In the genomic region with DNA sequence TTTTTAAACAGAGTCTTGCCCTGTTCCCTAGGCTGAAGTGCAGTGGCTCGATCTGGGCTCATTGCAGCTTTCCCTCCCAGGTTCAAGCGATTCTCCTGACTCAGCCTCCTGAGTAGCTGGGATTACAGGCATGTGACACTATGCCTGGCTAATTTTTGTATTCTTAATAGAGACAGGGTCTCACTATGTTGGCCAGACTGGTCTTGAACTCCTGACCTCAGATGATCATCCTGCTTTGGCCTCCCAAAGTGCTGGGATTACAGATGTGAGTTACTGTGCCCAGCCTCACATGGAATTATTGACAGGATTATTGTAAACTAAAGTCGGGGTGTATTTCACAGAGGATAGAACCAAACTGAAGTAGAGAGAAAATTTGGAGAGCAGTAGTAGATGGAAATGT, we compare ENCODE assay signal across 9 cellular contexts. TPM values are rescaled to one million over a fixed set of nuclear protein-coding genes. Genes with fewer than 3 reads are reported as not detected.
DNase-seq lines count a peak whose midpoint lies in the region; ATAC-seq, FAIRE-seq and TF ChIP-seq lines count a peak whose summit lies in the region.
"Not testable (repeated sequence)": the region's sequence is repeated elsewhere in the genome, so short reads cannot be mapped to it uniquely, and the experiment has no call there.
"Had no signal": no experiment of that assay in that cellular context is flagged by ENCODE, and none has a peak within 500 bp of the region (broad histone marks: within the 10 kb centered on the region; RNA-seq: fewer than 3 reads in every experiment).

No MANE protein-coding gene starts in this region.

- not testable (repeated sequence) for TF ChIP-seq CTCF in 22Rv1 (IDR thresholded peaks at IDR 0.05); CD8-positive, alpha-beta T cell (IDR thresholded peaks at IDR 0.05); PC-9 (conservative IDR thresholded peaks at IDR 0.05); HepG2 (CRISPR knock-in tag; IDR thresholded peaks at IDR 0.05); nephron (IDR thresholded peaks at IDR 0.05; ENCODE audit: unreplicated experiment in 3 of 3)

- H4K20me1 ChIP-seq in PC-9 (ENCODE audit: insufficient read depth); HepG2 (ENCODE audit: insufficient read depth, low read length): not testable (repeated sequence)

- TF ChIP-seq RAD21 in HepG2 (CRISPR knock-in tag; IDR thresholded peaks at IDR 0.05): not testable (repeated sequence)

- peaks cover 40% of the 10 kb centered on the region for H3K4me1 Mint-ChIP-seq in CD8-positive, alpha-beta T cell (ENCODE audit: low read depth)
- H3K4me1 Mint-ChIP-seq in activated naive CD8-positive, alpha-beta T cell treated with anti-CD3 and anti-CD28 coated beads for 36 hours: peaks cover 42% of the 10 kb centered on the region
- H3K4me1 Mint-ChIP-seq in nephron: peaks cover 55% of the 10 kb centered on the region

- H3K9me2 ChIP-seq in PC-9 (ENCODE audit: insufficient read depth): not testable (repeated sequence)

- H3K9me3 ChIP-seq in CD8-positive, alpha-beta T cell (ENCODE audit: low read length); PC-9 (ENCODE audit: insufficient read depth, low read depth); HepG2 (ENCODE audit: low read length): not testable (repeated sequence)

- peak; percentile 30 for FAIRE-seq in HepG2 (lab: Jason Lieb, UNC)

- not testable (repeated sequence) for DNase-seq in CD8-positive, alpha-beta T cell; PC-9; activated naive CD8-positive, alpha-beta T cell treated with anti-CD3 and anti-CD28 coated beads for 36 hours; HepG2 (ENCODE audit: low spot score)

- peaks cover 74% of the 10 kb centered on the region for H3F3A ChIP-seq in PC-9 (ENCODE audit: insufficient read depth, low read depth)

- H3K36me3 Mint-ChIP-seq in CD8-positive, alpha-beta T cell: peaks cover 30% of the 10 kb centered on the region
- H3K36me3 Mint-ChIP-seq in activated naive CD8-positive, alpha-beta T cell treated with anti-CD3 and anti-CD28 coated beads for 36 hours: peaks cover 42% of the 10 kb centered on the region
- peaks cover 30% of the 10 kb centered on the region for H3K36me3 Mint-ChIP-seq in nephron (ENCODE audit: low read depth)

- H3K27me3 ChIP-seq in CD8-positive, alpha-beta T cell (ENCODE audit: insufficient read depth, low read length); PC-9 (ENCODE audit: insufficient read depth, low read depth); HepG2 (ENCODE audit: control insufficient read depth in 1 of 2, insufficient read depth in 2 of 2, low read length in 2 of 2): not testable (repeated sequence)

- not testable (repeated sequence) for H3K4me3 ChIP-seq in CD8-positive, alpha-beta T cell (ENCODE audit: low read depth, low read length); PC-9; HepG2 (replicated peaks in 1 of 3; ENCODE audit: insufficient read depth in 1 of 3, low read depth in 2 of 3, low read length in 3 of 3)

- POLR2A ChIA-PET in CD8-positive, alpha-beta T cell (lab: Charles Lee); PC-9 (lab: Charles Lee; ENCODE audit: unreplicated experiment): not testable (repeated sequence)
- POLR2A ChIA-PET in HepG2 (lab: Yijun Ruan, JAX): interaction anchor here (1.3 to 1.4 kb wide), 2 partner anchors 31 to 56 kb away, joined by 3 read pairs; no protein-coding TSS in a partner anchor

- CTCF ChIA-PET in CD8-positive, alpha-beta T cell (lab: Charles Lee); PC-9 (lab: Charles Lee); HepG2 (lab: Yijun Ruan, JAX; ENCODE audit: low intra/inter-chr PET ratio, low total read pairs): not testable (repeated sequence)

- intact Hi-C loops in CD8-positive, alpha-beta T cell (cut with DNase I, micrococcal nuclease): not testable (repeated sequence)
- intact Hi-C loops in PC-9 (cut with micrococcal nuclease; ENCODE audit: unreplicated experiment): loop anchor here (5.0 kb wide), 1 partner anchor 53 kb away; a partner anchor contains a TSS
- intact Hi-C loops in HepG2 (cut with micrococcal nuclease; ENCODE audit: unreplicated experiment): loop anchor here (5.0 kb wide), 1 partner anchor 37 kb away; a partner anchor contains a TSS

- H3K4me2 ChIP-seq in PC-9: peak overlapping the region; percentile 71; the same call in 1 of the 2 replicates
- not testable (repeated sequence) for H3K4me2 ChIP-seq in HepG2 (ENCODE audit: low read depth, low read length)

- H3K4me3 Mint-ChIP-seq in CD8-positive, alpha-beta T cell; activated naive CD8-positive, alpha-beta T cell treated with anti-CD3 and anti-CD28 coated beads for 36 hours; nephron: not testable (repeated sequence)

- not testable (repeated sequence) for H2AFZ ChIP-seq in PC-9; HepG2 (ENCODE audit: low read length)

- H3K4me1 ChIP-seq in CD8-positive, alpha-beta T cell (ENCODE audit: insufficient read depth, low read length): peaks cover 12% of the 10 kb centered on the region
- H3K4me1 ChIP-seq in PC-9 (replicated peaks; ENCODE audit: insufficient read depth): peaks cover 72% of the 10 kb centered on the region
- peaks cover 74% of the 10 kb centered on the region for H3K4me1 ChIP-seq in HepG2 (ENCODE audit: insufficient read depth, low read length)

- 89% methylated on average over 3 of the region's 3 CpGs for WGBS in HepG2 (ENCODE audit: low lambda C conversion rate)

- not testable (repeated sequence) for H3K9me3 Mint-ChIP-seq in CD8-positive, alpha-beta T cell; activated naive CD8-positive, alpha-beta T cell treated with anti-CD3 and anti-CD28 coated beads for 36 hours; nephron

- 0 out of 4 replicates have a peak, but pooled peaks of 1 of the 2 experiments have one; percentile 18 for TF ChIP-seq POLR2A in HepG2 (IDR thresholded peaks at IDR 0.05; ENCODE audit: insufficient read depth in 1 of 2, low read depth in 2 of 2, low read length in 2 of 2)

- not testable (repeated sequence) for TF ChIP-seq EP300 in HepG2 (IDR thresholded peaks at IDR 0.05; ENCODE audit: low read depth in 2 of 2, low read length in 2 of 2); HepG2 (CRISPR knock-in tag; IDR thresholded peaks at IDR 0.05; ENCODE audit: borderline replicate concordance)

- H3K27ac ChIP-seq in 22Rv1: peak overlapping the region; percentile 100; the same call in 1 of the 2 replicates
- H3K27ac ChIP-seq in CD8-positive, alpha-beta T cell (ENCODE audit: low read depth, low read length): not testable (repeated sequence)
- H3K27ac ChIP-seq in PC-9: peak overlapping the region; percentile 73; the same call in 1 of the 2 replicates
- H3K27ac ChIP-seq in HepG2 (ENCODE audit: extremely low read length, insufficient read depth, low read length): peak overlapping the region; percentile 100

- peaks cover 11% of the 10 kb centered on the region for H3K36me3 ChIP-seq in CD8-positive, alpha-beta T cell (ENCODE audit: insufficient read depth, low read length)
- peaks cover 16% of the 10 kb centered on the region for H3K36me3 ChIP-seq in PC-9 (ENCODE audit: low read depth)
- H3K36me3 ChIP-seq in HepG2 (replicated peaks in 1 of 2; ENCODE audit: control insufficient read depth in 1 of 2, insufficient read depth in 2 of 2, low read length in 2 of 2): not testable (repeated sequence)

- peak overlapping the region; percentile 15 for H3K27ac Mint-ChIP-seq in CD8-positive, alpha-beta T cell
- H3K27ac Mint-ChIP-seq in activated naive CD8-positive, alpha-beta T cell treated with anti-CD3 and anti-CD28 coated beads for 36 hours: peak overlapping the region; percentile 63
- peak overlapping the region in 2 of 3 experiments; percentile 31 to 73 for H3K27ac Mint-ChIP-seq in nephron

- not testable (repeated sequence) for BruUV-seq in PC-9 (replicated peaks; lab: Mats Ljungman, UMichigan); HepG2 (replicated peaks; lab: Mats Ljungman, UMichigan)

- in situ Hi-C loops in HepG2 (cut with HindIII; ENCODE audit: extremely low pct_ligation_motif_present, low pct_unique_long_range_greater_than_20kb): loop anchor here (5.0 kb wide), 1 partner anchor 33 kb away; no protein-coding TSS in a partner anchor

- ATAC-seq in CD8-positive, alpha-beta T cell; HepG2: not testable (repeated sequence)

- not testable (repeated sequence) for H3K9ac ChIP-seq in HepG2 (ENCODE audit: insufficient read depth, low read depth, low read length)

- H3K27me3 Mint-ChIP-seq in CD8-positive, alpha-beta T cell (ENCODE audit: low read depth); activated naive CD8-positive, alpha-beta T cell treated with anti-CD3 and anti-CD28 coated beads for 36 hours; nephron (ENCODE audit: low read depth): not testable (repeated sequence)

- H3K79me2 ChIP-seq in PC-9 (ENCODE audit: low read depth) (peaks cover 47% of the 10 kb centered on the region), HepG2 (ENCODE audit: insufficient read depth, low read length) (peaks cover 23% of the 10 kb centered on the region)

RNA-seq across cellular contexts. Expression of a gene that starts 5.3 kb away (rescaled TPM):
- 10 to 100 TPM; 13.4 to 14.5 TPM for total RNA-seq in CD8-positive, alpha-beta T cell
- 46.7 and 52.4 TPM in 2 replicates for total RNA-seq in PC-9 (2021)
- total RNA-seq in activated naive CD8-positive, alpha-beta T cell treated with anti-CD3 and anti-CD28 coated beads for 36 hours: 10 to 100 TPM; 49.0 to 49.2 TPM
- total RNA-seq in HepG2 (2016; rRNA removed; fragmentation: Illumina TruSeq; extraction: Trizol): 40.9 and 50.9 TPM in 2 replicates
- 30.5 and 31.6 TPM in 2 replicates for total RNA-seq in HepG2 (2016; cell fraction: cytosol; rRNA removed; fragmentation: Illumina TruSeq; extraction: Trizol; ENCODE audit: low read depth)
- total RNA-seq in HepG2 (2016; cell fraction: insoluble cytoplasmic fraction; rRNA removed; fragmentation: Illumina TruSeq; extraction: Trizol): 39.2 and 48.3 TPM in 2 replicates
- 58.9 and 62.5 TPM in 2 replicates for total RNA-seq in HepG2 (2016; cell fraction: membrane; rRNA removed; fragmentation: Illumina TruSeq; extraction: Trizol)
- total RNA-seq in HepG2 (2016; cell fraction: nucleus; rRNA removed; fragmentation: Illumina TruSeq; extraction: Trizol): 26.1 and 35.8 TPM in 2 replicates
- polyA plus RNA-seq in HepG2 (2011; rRNA removed): 49.9 and 59.1 TPM in 2 replicates
- polyA plus RNA-seq in HepG2 (2011; cell fraction: cytosol; rRNA removed): 62.8 and 77.2 TPM in 2 replicates
- 15.6 and 21.2 TPM in 2 replicates for polyA plus RNA-seq in HepG2 (2011; cell fraction: nucleus; rRNA removed)
- polyA plus RNA-seq in HepG2 (2012): 51.5 and 51.6 TPM in 2 replicates
- 34.8 and 36.6 TPM in 2 replicates for polyA plus RNA-seq in HepG2 (2016; cell fraction: cytosol; fragmentation: Illumina TruSeq; extraction: Trizol; ENCODE audit: low read depth)
- 49.7 and 50.5 TPM in 2 replicates for polyA plus RNA-seq in HepG2 (2016; cell fraction: insoluble cytoplasmic fraction; fragmentation: Illumina TruSeq; extraction: Trizol; ENCODE audit: low read depth)
- polyA plus RNA-seq in HepG2 (2016; cell fraction: membrane; fragmentation: Illumina TruSeq; extraction: Trizol; ENCODE audit: low read depth): 63.1 and 68.7 TPM in 2 replicates
- 55.7 and 65.1 TPM in 2 replicates for polyA plus RNA-seq in HepG2 (2016; cell fraction: nucleus; fragmentation: Illumina TruSeq; extraction: Trizol; ENCODE audit: insufficient read depth, low read depth)
- polyA minus RNA-seq in HepG2 (2011; rRNA and poly(A)+ RNA removed; ENCODE audit: low replicate concordance): 106 and 114 TPM in 2 replicates
- 28.1 and 40.9 TPM in 2 replicates for polyA minus RNA-seq in HepG2 (2011; cell fraction: cytosol; rRNA and poly(A)+ RNA removed)
- 16.2 and 24.0 TPM in 2 replicates for polyA minus RNA-seq in HepG2 (2011; cell fraction: nucleus; rRNA and poly(A)+ RNA removed)

RNA-seq across cellular contexts. Expression of a gene that starts 6.9 kb away (rescaled TPM):
- total RNA-seq in CD8-positive, alpha-beta T cell: 1 to 10 TPM; 2.5 to 3.1 TPM
- total RNA-seq in PC-9 (2021) (22.7 and 23.8 TPM in 2 replicates), HepG2 (2016; rRNA removed; fragmentation: Illumina TruSeq; extraction: Trizol) (6.7 and 14.5 TPM in 2 replicates)
- total RNA-seq in activated naive CD8-positive, alpha-beta T cell treated with anti-CD3 and anti-CD28 coated beads for 36 hours: 1 to 10 TPM; 1.2 to 1.8 TPM
- 2.7 and 3.5 TPM in 2 replicates for total RNA-seq in HepG2 (2016; cell fraction: cytosol; rRNA removed; fragmentation: Illumina TruSeq; extraction: Trizol; ENCODE audit: low read depth)
- 6.0 and 11.8 TPM in 2 replicates for total RNA-seq in HepG2 (2016; cell fraction: insoluble cytoplasmic fraction; rRNA removed; fragmentation: Illumina TruSeq; extraction: Trizol)
- 4.7 and 5.3 TPM in 2 replicates for total RNA-seq in HepG2 (2016; cell fraction: membrane; rRNA removed; fragmentation: Illumina TruSeq; extraction: Trizol)
- total RNA-seq in HepG2 (2016; cell fraction: nucleus; rRNA removed; fragmentation: Illumina TruSeq; extraction: Trizol): 15.9 and 16.0 TPM in 2 replicates
- 24.1 and 36.3 TPM in 2 replicates for polyA plus RNA-seq in HepG2 (2011; rRNA removed)
- polyA plus RNA-seq in HepG2 (2011; cell fraction: cytosol; rRNA removed): 12.1 and 13.8 TPM in 2 replicates
- polyA plus RNA-seq in HepG2 (2011; cell fraction: nucleus; rRNA removed): 99.7 and 101 TPM in 2 replicates
- 13.7 and 18.1 TPM in 2 replicates for polyA plus RNA-seq in HepG2 (2012)
- polyA plus RNA-seq in HepG2 (2016; cell fraction: cytosol; fragmentation: Illumina TruSeq; extraction: Trizol; ENCODE audit: low read depth): 2.0 and 2.3 TPM in 2 replicates
- polyA plus RNA-seq in HepG2 (2016; cell fraction: insoluble cytoplasmic fraction; fragmentation: Illumina TruSeq; extraction: Trizol; ENCODE audit: low read depth): 7.0 and 8.1 TPM in 2 replicates
- 3.3 and 3.7 TPM in 2 replicates for polyA plus RNA-seq in HepG2 (2016; cell fraction: membrane; fragmentation: Illumina TruSeq; extraction: Trizol; ENCODE audit: low read depth)
- 31.0 and 39.3 TPM in 2 replicates for polyA plus RNA-seq in HepG2 (2016; cell fraction: nucleus; fragmentation: Illumina TruSeq; extraction: Trizol; ENCODE audit: insufficient read depth, low read depth)
- polyA minus RNA-seq in HepG2 (2011; rRNA and poly(A)+ RNA removed; ENCODE audit: low replicate concordance): 2.4 and 35.1 TPM in 2 replicates
- polyA minus RNA-seq in HepG2 (2011; cell fraction: cytosol; rRNA and poly(A)+ RNA removed): 6.0 and 7.9 TPM in 2 replicates
- 22.7 and 33.4 TPM in 2 replicates for polyA minus RNA-seq in HepG2 (2011; cell fraction: nucleus; rRNA and poly(A)+ RNA removed)
- total RNA-seq: H4 had no signal
- polyA plus RNA-seq: IgD-negative memory B cell had no signal

RNA-seq across cellular contexts. Expression of a gene that starts 15.7 kb away (rescaled TPM):
- total RNA-seq in CD8-positive, alpha-beta T cell: not detected
- total RNA-seq in PC-9 (2021) (0.37 TPM in 1 of 2 replicates, not detected in the other), HepG2 (2016; rRNA removed; fragmentation: Illumina TruSeq; extraction: Trizol) (2.5 and 2.8 TPM in 2 replicates)
- total RNA-seq in activated naive CD8-positive, alpha-beta T cell treated with anti-CD3 and anti-CD28 coated beads for 36 hours: under 1 TPM in 1 of 2 experiments, not detected in 1; 0.18 TPM
- 0.71 and 0.79 TPM in 2 replicates for total RNA-seq in HepG2 (2016; cell fraction: cytosol; rRNA removed; fragmentation: Illumina TruSeq; extraction: Trizol; ENCODE audit: low read depth)
- total RNA-seq in HepG2 (2016; cell fraction: insoluble cytoplasmic fraction; rRNA removed; fragmentation: Illumina TruSeq; extraction: Trizol): 2.8 and 3.0 TPM in 2 replicates
- 1.1 TPM in 2 replicates for total RNA-seq in HepG2 (2016; cell fraction: membrane; rRNA removed; fragmentation: Illumina TruSeq; extraction: Trizol)
- total RNA-seq in HepG2 (2016; cell fraction: nucleus; rRNA removed; fragmentation: Illumina TruSeq; extraction: Trizol): 1.1 and 1.7 TPM in 2 replicates
- 10.4 and 19.6 TPM in 2 replicates for polyA plus RNA-seq in HepG2 (2011; rRNA removed)
- polyA plus RNA-seq in HepG2 (2011; cell fraction: cytosol; rRNA removed): 11.0 and 15.5 TPM in 2 replicates
- 4.8 and 7.9 TPM in 2 replicates for polyA plus RNA-seq in HepG2 (2011; cell fraction: nucleus; rRNA removed)
- 9.7 and 16.5 TPM in 2 replicates for polyA plus RNA-seq in HepG2 (2012)
- polyA plus RNA-seq in HepG2 (2016; cell fraction: cytosol; fragmentation: Illumina TruSeq; extraction: Trizol; ENCODE audit: low read depth): 0.90 and 1.2 TPM in 2 replicates
- 4.1 and 5.5 TPM in 2 replicates for polyA plus RNA-seq in HepG2 (2016; cell fraction: insoluble cytoplasmic fraction; fragmentation: Illumina TruSeq; extraction: Trizol; ENCODE audit: low read depth)
- 1.00 and 1.2 TPM in 2 replicates for polyA plus RNA-seq in HepG2 (2016; cell fraction: membrane; fragmentation: Illumina TruSeq; extraction: Trizol; ENCODE audit: low read depth)
- 1.8 and 2.8 TPM in 2 replicates for polyA plus RNA-seq in HepG2 (2016; cell fraction: nucleus; fragmentation: Illumina TruSeq; extraction: Trizol; ENCODE audit: insufficient read depth, low read depth)
- polyA minus RNA-seq in HepG2 (2011; rRNA and poly(A)+ RNA removed; ENCODE audit: low replicate concordance): 9.9 TPM in 1 of 2 replicates, not detected in the other
- 3.8 and 7.9 TPM in 2 replicates for polyA minus RNA-seq in HepG2 (2011; cell fraction: cytosol; rRNA and poly(A)+ RNA removed)
- polyA minus RNA-seq in HepG2 (2011; cell fraction: nucleus; rRNA and poly(A)+ RNA removed): 2.4 and 5.2 TPM in 2 replicates
- total RNA-seq: H4, NCI-H460 had no signal

RNA-seq across cellular contexts. Expression of a gene that starts 21.2 kb away (rescaled TPM):
- total RNA-seq in CD8-positive, alpha-beta T cell: under 1 TPM; 0.71 to 0.83 TPM
- total RNA-seq in PC-9 (2021): 45.0 and 54.6 TPM in 2 replicates
- under 1 TPM; 0.36 to 0.60 TPM for total RNA-seq in activated naive CD8-positive, alpha-beta T cell treated with anti-CD3 and anti-CD28 coated beads for 36 hours
- total RNA-seq in HepG2 (2016; rRNA removed; fragmentation: Illumina TruSeq; extraction: Trizol): 10.7 and 20.7 TPM in 2 replicates
- total RNA-seq in HepG2 (2016; cell fraction: cytosol; rRNA removed; fragmentation: Illumina TruSeq; extraction: Trizol; ENCODE audit: low read depth): 5.7 and 7.7 TPM in 2 replicates
- total RNA-seq in HepG2 (2016; cell fraction: insoluble cytoplasmic fraction; rRNA removed; fragmentation: Illumina TruSeq; extraction: Trizol): 8.6 and 18.1 TPM in 2 replicates
- 11.4 and 12.8 TPM in 2 replicates for total RNA-seq in HepG2 (2016; cell fraction: membrane; rRNA removed; fragmentation: Illumina TruSeq; extraction: Trizol)
- total RNA-seq in HepG2 (2016; cell fraction: nucleus; rRNA removed; fragmentation: Illumina TruSeq; extraction: Trizol): 21.6 and 25.0 TPM in 2 replicates
- polyA plus RNA-seq in HepG2 (2011; rRNA removed): 24.0 and 31.7 TPM in 2 replicates
- polyA plus RNA-seq in HepG2 (2011; cell fraction: cytosol; rRNA removed): 13.6 and 19.2 TPM in 2 replicates
- polyA plus RNA-seq in HepG2 (2011; cell fraction: nucleus; rRNA removed): 108 and 112 TPM in 2 replicates
- 13.5 and 15.0 TPM in 2 replicates for polyA plus RNA-seq in HepG2 (2012)
- 4.6 and 5.5 TPM in 2 replicates for polyA plus RNA-seq in HepG2 (2016; cell fraction: cytosol; fragmentation: Illumina TruSeq; extraction: Trizol; ENCODE audit: low read depth)
- polyA plus RNA-seq in HepG2 (2016; cell fraction: insoluble cytoplasmic fraction; fragmentation: Illumina TruSeq; extraction: Trizol; ENCODE audit: low read depth): 7.3 and 9.2 TPM in 2 replicates
- 9.4 and 10.5 TPM in 2 replicates for polyA plus RNA-seq in HepG2 (2016; cell fraction: membrane; fragmentation: Illumina TruSeq; extraction: Trizol; ENCODE audit: low read depth)
- 42.0 and 44.2 TPM in 2 replicates for polyA plus RNA-seq in HepG2 (2016; cell fraction: nucleus; fragmentation: Illumina TruSeq; extraction: Trizol; ENCODE audit: insufficient read depth, low read depth)
- polyA minus RNA-seq in HepG2 (2011; rRNA and poly(A)+ RNA removed; ENCODE audit: low replicate concordance): 31.2 and 33.6 TPM in 2 replicates
- 11.5 and 11.9 TPM in 2 replicates for polyA minus RNA-seq in HepG2 (2011; cell fraction: cytosol; rRNA and poly(A)+ RNA removed)
- polyA minus RNA-seq in HepG2 (2011; cell fraction: nucleus; rRNA and poly(A)+ RNA removed): 21.0 and 29.7 TPM in 2 replicates

RNA-seq across cellular contexts. Expression of a gene that starts 37.9 kb away (rescaled TPM):
- total RNA-seq in CD8-positive, alpha-beta T cell: 10 to 100 TPM in 1 of 2 experiments, 1 to 10 TPM in 1; 6.3 to 10.7 TPM
- total RNA-seq in PC-9 (2021): 30.7 TPM in 2 replicates
- 1 to 10 TPM; 7.9 to 10.0 TPM for total RNA-seq in activated naive CD8-positive, alpha-beta T cell treated with anti-CD3 and anti-CD28 coated beads for 36 hours
- total RNA-seq in HepG2 (2016; rRNA removed; fragmentation: Illumina TruSeq; extraction: Trizol): 12.0 and 27.1 TPM in 2 replicates
- 5.5 and 6.3 TPM in 2 replicates for total RNA-seq in HepG2 (2016; cell fraction: cytosol; rRNA removed; fragmentation: Illumina TruSeq; extraction: Trizol; ENCODE audit: low read depth)
- 10.5 and 28.2 TPM in 2 replicates for total RNA-seq in HepG2 (2016; cell fraction: insoluble cytoplasmic fraction; rRNA removed; fragmentation: Illumina TruSeq; extraction: Trizol)
- 8.2 and 8.3 TPM in 2 replicates for total RNA-seq in HepG2 (2016; cell fraction: membrane; rRNA removed; fragmentation: Illumina TruSeq; extraction: Trizol)
- 29.9 and 34.8 TPM in 2 replicates for total RNA-seq in HepG2 (2016; cell fraction: nucleus; rRNA removed; fragmentation: Illumina TruSeq; extraction: Trizol)
- 61.9 and 75.9 TPM in 2 replicates for polyA plus RNA-seq in HepG2 (2011; rRNA removed)
- polyA plus RNA-seq in HepG2 (2011; cell fraction: cytosol; rRNA removed): 73.8 and 82.2 TPM in 2 replicates
- polyA plus RNA-seq in HepG2 (2011; cell fraction: nucleus; rRNA removed): 172 and 195 TPM in 2 replicates
- 41.6 and 60.4 TPM in 2 replicates for polyA plus RNA-seq in HepG2 (2012)
- polyA plus RNA-seq in HepG2 (2016; cell fraction: cytosol; fragmentation: Illumina TruSeq; extraction: Trizol; ENCODE audit: low read depth): 3.9 and 4.5 TPM in 2 replicates
- 9.1 and 10.0 TPM in 2 replicates for polyA plus RNA-seq in HepG2 (2016; cell fraction: insoluble cytoplasmic fraction; fragmentation: Illumina TruSeq; extraction: Trizol; ENCODE audit: low read depth)
- polyA plus RNA-seq in HepG2 (2016; cell fraction: membrane; fragmentation: Illumina TruSeq; extraction: Trizol; ENCODE audit: low read depth): 6.9 and 8.5 TPM in 2 replicates
- polyA plus RNA-seq in HepG2 (2016; cell fraction: nucleus; fragmentation: Illumina TruSeq; extraction: Trizol; ENCODE audit: insufficient read depth, low read depth): 74.9 and 77.9 TPM in 2 replicates
- polyA minus RNA-seq in HepG2 (2011; rRNA and poly(A)+ RNA removed; ENCODE audit: low replicate concordance): 9.2 and 39.2 TPM in 2 replicates
- polyA minus RNA-seq in HepG2 (2011; cell fraction: cytosol; rRNA and poly(A)+ RNA removed): 10.7 and 13.6 TPM in 2 replicates
- 19.3 and 20.9 TPM in 2 replicates for polyA minus RNA-seq in HepG2 (2011; cell fraction: nucleus; rRNA and poly(A)+ RNA removed)
